Comparison of ENCODE assay signal across 11 cellular contexts in genomic region chr17:64064331-64064730, GRCh38. TPM values are rescaled to one million over a fixed set of nuclear protein-coding genes. Genes with fewer than 3 reads are reported as not detected.
DNase-seq lines count a peak whose midpoint lies in the region; ATAC-seq and TF ChIP-seq lines count a peak whose summit lies in the region.
"Had no signal": no experiment of that assay in that cellular context is flagged by ENCODE, and none has a peak within 500 bp of the region (broad histone marks: within the 10 kb centered on the region; RNA-seq: fewer than 3 reads in every experiment).

No MANE protein-coding gene starts in this region.

- H3K9me3 ChIP-seq in iPS-15b (ENCODE audit: control insufficient read depth, insufficient read depth, low read length) = peaks cover 3% of the 10 kb centered on the region
- no peaks in the 10 kb centered on the region for H3K9me3 ChIP-seq in prostate gland

- peaks cover 5% of the 10 kb centered on the region for H3K9me3 Mint-ChIP-seq in activated CD4-positive, alpha-beta T cell treated with anti-CD3 and anti-CD28 coated beads, Interleukin-2, amount 10 ng/mL, durations not matched to agents 24 days and 14 days
- peaks cover 4% of the 10 kb centered on the region for H3K9me3 Mint-ChIP-seq in activated T-helper 17 cell treated with anti-CD3 and anti-CD28 coated beads, Interleukin-2, amount 50 U/mL, for 72 hours

- no peak overlapping the region for H3K9ac ChIP-seq in iPS-15b (ENCODE audit: low read depth, low read length)

- peak overlapping the region; percentile 63 to 71 for H3K27ac ChIP-seq in prostate gland
- H3K27ac ChIP-seq: tibial artery had no signal

- 61% methylated on average over 9 of the region's 9 CpGs for WGBS in prostate gland

- H3K4me3 ChIP-seq in iPS-15b (ENCODE audit: low read depth, low read length) (peak overlapping the region; percentile 18), prostate gland (no peak overlapping the region)
- H3K4me3 ChIP-seq: tibial artery had no signal

- DNase-seq in activated CD4-positive, alpha-beta T cell treated with anti-CD3 and anti-CD28 coated beads, Interleukin-2, amount 10 ng/mL, durations not matched to agents 24 days and 14 days = no peak
- no peak for DNase-seq in activated CD4-positive, alpha-beta T cell treated with anti-CD3 and anti-CD28 coated beads for 48 hours
- peak; percentile 66 for DNase-seq in prostate gland (ENCODE audit: low spot score)
- DNase-seq in NCI-H2227 (lab: John Stamatoyannopoulos, UW; ENCODE audit: unreplicated experiment) = no peak
- no peak for DNase-seq in OCI-M1 (lab: John Stamatoyannopoulos, UW)
- no peak for DNase-seq in RPMI8226
- DNase-seq: occipital lobe, T1000 had no signal

- peak; percentile 17 for TF ChIP-seq POLR2A in prostate gland (IDR thresholded peaks at IDR 0.05)

- H3K27ac Mint-ChIP-seq in activated CD4-positive, alpha-beta T cell treated with anti-CD3 and anti-CD28 coated beads, Interleukin-2, amount 10 ng/mL, durations not matched to agents 24 days and 14 days = peak overlapping the region; percentile 37
- peak overlapping the region; percentile 93 for H3K27ac Mint-ChIP-seq in activated T-helper 17 cell treated with anti-CD3 and anti-CD28 coated beads, Interleukin-2, amount 50 U/mL, for 72 hours

- H3K27me3 Mint-ChIP-seq in activated CD4-positive, alpha-beta T cell treated with anti-CD3 and anti-CD28 coated beads, Interleukin-2, amount 10 ng/mL, durations not matched to agents 24 days and 14 days = no peaks in the 10 kb centered on the region
- no peaks in the 10 kb centered on the region for H3K27me3 Mint-ChIP-seq in activated T-helper 17 cell treated with anti-CD3 and anti-CD28 coated beads, Interleukin-2, amount 50 U/mL, for 72 hours

- no peaks in the 10 kb centered on the region for H3K36me3 ChIP-seq in iPS-15b (ENCODE audit: control insufficient read depth, insufficient read depth, low read length)
- H3K36me3 ChIP-seq in prostate gland = peaks cover 0 to 4% of the 10 kb centered on the region in 2 donors

- no peaks in the 10 kb centered on the region for H3K4me1 ChIP-seq in iPS-15b (ENCODE audit: control insufficient read depth, insufficient read depth, low read length)
- H3K4me1 ChIP-seq in prostate gland (replicated peaks) = peaks cover 7% of the 10 kb centered on the region
- H3K4me1 ChIP-seq: tibial artery had no signal

- peak overlapping the region; percentile 20 for H3K4me3 Mint-ChIP-seq in activated CD4-positive, alpha-beta T cell treated with anti-CD3 and anti-CD28 coated beads, Interleukin-2, amount 10 ng/mL, durations not matched to agents 24 days and 14 days
- H3K4me3 Mint-ChIP-seq in activated T-helper 17 cell treated with anti-CD3 and anti-CD28 coated beads, Interleukin-2, amount 50 U/mL, for 72 hours = peak overlapping the region; percentile 85

- H3K36me3 Mint-ChIP-seq in activated CD4-positive, alpha-beta T cell treated with anti-CD3 and anti-CD28 coated beads, Interleukin-2, amount 10 ng/mL, durations not matched to agents 24 days and 14 days (ENCODE audit: low read depth) = peaks cover 85% of the 10 kb centered on the region
- peaks cover 99% of the 10 kb centered on the region for H3K36me3 Mint-ChIP-seq in activated T-helper 17 cell treated with anti-CD3 and anti-CD28 coated beads, Interleukin-2, amount 50 U/mL, for 72 hours (ENCODE audit: low read depth)

- H3K27me3 ChIP-seq in iPS-15b (ENCODE audit: control insufficient read depth, insufficient read depth, low read length) = no peaks in the 10 kb centered on the region
- no peaks in the 10 kb centered on the region for H3K27me3 ChIP-seq in prostate gland (replicated peaks; ENCODE audit: insufficient read depth)
- H3K27me3 ChIP-seq: tibial artery had no signal

- peaks cover 71% of the 10 kb centered on the region for H3K4me1 Mint-ChIP-seq in activated CD4-positive, alpha-beta T cell treated with anti-CD3 and anti-CD28 coated beads, Interleukin-2, amount 10 ng/mL, durations not matched to agents 24 days and 14 days
- peaks cover 71% of the 10 kb centered on the region for H3K4me1 Mint-ChIP-seq in activated T-helper 17 cell treated with anti-CD3 and anti-CD28 coated beads, Interleukin-2, amount 50 U/mL, for 72 hours

- TF ChIP-seq CTCF in prostate gland (IDR thresholded peaks at IDR 0.05) = no peak

- intact Hi-C loops in activated CD4-positive, alpha-beta T cell treated with anti-CD3 and anti-CD28 coated beads, Interleukin-2, amount 10 ng/mL, durations not matched to agents 24 days and 14 days (cut with micrococcal nuclease) = no loop called here
- intact Hi-C loops in prostate gland (cut with DNase I) = loop anchor here (5.0 kb wide), 1 partner anchor 218 kb away; no protein-coding TSS in a partner anchor

- no peak for ATAC-seq in activated T-helper 17 cell treated with anti-CD3 and anti-CD28 coated beads, Interleukin-2, amount 50 U/mL, for 72 hours (replicated peaks)

RNA-seq across cellular contexts. Expression of gene ICAM2, which starts 43.9 kb away (rescaled TPM):
- total RNA-seq in activated CD4-positive, alpha-beta T cell treated with anti-CD3 and anti-CD28 coated beads, Interleukin-2, amount 10 ng/mL, durations not matched to agents 24 days and 14 days = 62.2 TPM in 2 replicates
- total RNA-seq in activated T-helper 17 cell treated with anti-CD3 and anti-CD28 coated beads, Interleukin-2, amount 50 U/mL, for 72 hours = 10 to 100 TPM; 43.0 to 54.9 TPM
- 10 to 100 TPM in 1 of 2 donors, 1 to 10 TPM in 1; 7.3 to 12.6 TPM for total RNA-seq in prostate gland
